Comparison of ENCODE assay signal across 7 cellular contexts in the genomic region with DNA sequence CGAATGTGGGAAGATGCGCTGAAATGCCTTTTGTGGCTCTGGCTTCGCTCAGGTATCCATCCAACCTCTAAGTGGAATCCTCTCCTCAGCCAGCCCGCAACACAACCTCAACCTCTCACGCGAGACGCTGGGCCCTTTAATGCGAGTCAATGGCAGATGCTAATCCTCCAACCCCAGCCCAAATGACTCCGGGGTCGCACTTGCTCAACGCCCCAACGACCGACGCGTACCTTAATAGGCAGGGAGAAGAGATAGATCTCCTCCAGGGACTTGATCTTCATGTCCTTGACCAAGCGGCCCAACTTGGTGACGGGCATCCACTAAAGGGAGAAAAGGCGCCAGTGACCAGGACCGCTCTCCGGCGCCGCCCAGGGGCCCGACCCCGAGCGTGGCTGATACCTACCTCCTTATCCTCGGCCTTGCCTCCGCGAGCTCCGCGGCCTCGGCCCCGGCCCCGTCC. TPM values are rescaled to one million over a fixed set of nuclear protein-coding genes. Genes with fewer than 3 reads are reported as not detected.
DNase-seq lines count a peak whose midpoint lies in the region; ATAC-seq, FAIRE-seq and TF ChIP-seq lines count a peak whose summit lies in the region.

No MANE protein-coding gene starts in this region.

- H3K4me1 ChIP-seq in esophagus muscularis mucosa, result peaks cover 39 to 60% (median 45%) of the 10 kb centered on the region in 4 donors

- H3K27ac Mint-ChIP-seq in activated B cell treated with CpG ODN at 0.5 μM for 24 hours, result peak overlapping the region; percentile 90

- H3K27me3 Mint-ChIP-seq in activated B cell treated with CpG ODN at 0.5 μM for 24 hours, result no peaks in the 10 kb centered on the region

- peak overlapping the region; percentile 92 for H3K4me3 Mint-ChIP-seq in activated B cell treated with CpG ODN at 0.5 μM for 24 hours

- POLR2A ChIA-PET in activated B cell treated with CpG ODN at 0.5 μM for 24 hours (lab: Charles Lee), result interaction anchor here (0.6 to 9.7 kb wide), 49 partner anchors 7 to 1927 kb away, joined by 3 to 351 read pairs (median 5); a partner anchor contains a TSS

- H3K36me3 Mint-ChIP-seq in activated B cell treated with CpG ODN at 0.5 μM for 24 hours (ENCODE audit: low read depth), result peaks cover 45% of the 10 kb centered on the region

- ATAC-seq in GM18511 (IDR thresholded peaks at IDR 0.05; ENCODE audit: unreplicated experiment) (peak; percentile 15), HG02970 (IDR thresholded peaks at IDR 0.05; ENCODE audit: low FRiP score, unreplicated experiment) (peak; percentile 5), activated B cell treated with CpG ODN at 0.5 μM for 24 hours (ENCODE audit: low read depth) (peak; percentile 13), omental fat pad (ENCODE audit: low FRiP score) (peak; percentile 0), GM18520 (IDR thresholded peaks at IDR 0.05; ENCODE audit: unreplicated experiment) (no peak)

- peak overlapping the region; percentile 93 to 99 (median 98) for H3K27ac ChIP-seq in esophagus muscularis mucosa (replicated peaks in 1 of 4)

- TF ChIP-seq EP300 in esophagus muscularis mucosa (IDR thresholded peaks at IDR 0.05), result no peak

- peaks cover 53% of the 10 kb centered on the region for H3K4me1 Mint-ChIP-seq in activated B cell treated with CpG ODN at 0.5 μM for 24 hours

- DNase-seq in activated B cell treated with CpG ODN at 0.5 μM for 24 hours (no peak), esophagus muscularis mucosa (ENCODE audit: extremely low spot score) (no peak), omental fat pad (ENCODE audit: low spot score) (no peak), D721Med (ENCODE audit: insufficient read length, low spot score) (no peak)

- TF ChIP-seq CTCF in activated B cell treated with CpG ODN at 0.5 μM for 24 hours (IDR thresholded peaks at IDR 0.05) (no peak), esophagus muscularis mucosa (IDR thresholded peaks at IDR 0.05) (peak in 1 of 3 experiments; percentile 21), omental fat pad (IDR thresholded peaks at IDR 0.05) (no peak), D721Med (IDR thresholded peaks at IDR 0.05; ENCODE audit: insufficient read depth, missing control alignments) (no peak)

- no peak for FAIRE-seq in D721Med (lab: Jason Lieb, UNC)

- peak overlapping the region; percentile 74 to 100 (median 92) for H3K4me3 ChIP-seq in esophagus muscularis mucosa

- intact Hi-C loops in activated B cell treated with CpG ODN at 0.5 μM for 24 hours (cut with micrococcal nuclease), result loop anchor here (1.0 to 10.0 kb wide), 7 partner anchors 8 to 1191 kb away; a partner anchor contains a TSS
- intact Hi-C loops in esophagus muscularis mucosa (cut with DNase I), result no loop called here

- H3K36me3 ChIP-seq in esophagus muscularis mucosa, result peaks cover 25 to 35% (median 26%) of the 10 kb centered on the region in 4 donors

- no peak for TF ChIP-seq POLR2A in esophagus muscularis mucosa (IDR thresholded peaks at IDR 0.05; ENCODE audit: low read depth)

- H3K9me3 Mint-ChIP-seq in activated B cell treated with CpG ODN at 0.5 μM for 24 hours, result no peaks in the 10 kb centered on the region

- 8% methylated on average over 18 of the region's 33 CpGs for WGBS in esophagus muscularis mucosa

- no peaks in the 10 kb centered on the region for H3K9me3 ChIP-seq in esophagus muscularis mucosa

- CTCF ChIA-PET in activated B cell treated with CpG ODN at 0.5 μM for 24 hours (lab: Charles Lee), result interaction anchor here (0.7 to 1.5 kb wide), 3 partner anchors 22 to 40 kb away, joined by 3 read pairs; no protein-coding TSS in a partner anchor

- no peaks in the 10 kb centered on the region for H3K27me3 ChIP-seq in esophagus muscularis mucosa

RNA-seq across cellular contexts. Expression of a gene that starts 0.6 kb away (rescaled TPM):
- total RNA-seq in activated B cell treated with CpG ODN at 0.5 μM for 24 hours, result 5,116 and 5,913 TPM in 2 replicates
- total RNA-seq in esophagus muscularis mucosa, result 1,000 to 10,000 TPM; 1,144 to 2,342 (median 1,414) TPM
- 1,000 to 10,000 TPM; 1,362 to 1,656 (median 1,543) TPM for total RNA-seq in omental fat pad

RNA-seq across cellular contexts. Expression of a gene that starts 2.6 kb away (rescaled TPM):
- not detected in 2 replicates for total RNA-seq in activated B cell treated with CpG ODN at 0.5 μM for 24 hours
- not detected for total RNA-seq in esophagus muscularis mucosa
- total RNA-seq in omental fat pad, result not detected

RNA-seq across cellular contexts. Expression of a gene that starts 4.7 kb away (rescaled TPM):
- total RNA-seq in activated B cell treated with CpG ODN at 0.5 μM for 24 hours, result 77.4 and 92.5 TPM in 2 replicates
- total RNA-seq in esophagus muscularis mucosa, result 100 to 1,000 TPM; 249 to 381 (median 295) TPM
- 100 to 1,000 TPM; 144 to 240 (median 183) TPM for total RNA-seq in omental fat pad

RNA-seq across cellular contexts. Expression of a gene that starts 7.8 kb away (rescaled TPM):
- total RNA-seq in activated B cell treated with CpG ODN at 0.5 μM for 24 hours (41.8 and 44.2 TPM in 2 replicates), esophagus muscularis mucosa (10 to 100 TPM; 27.0 to 42.9 (median 36.9) TPM), omental fat pad (10 to 100 TPM; 32.2 to 44.3 (median 34.3) TPM)

RNA-seq across cellular contexts. Expression of a gene that starts 9.6 kb away (rescaled TPM):
- total RNA-seq in activated B cell treated with CpG ODN at 0.5 μM for 24 hours, result not detected in 2 replicates
- not detected for total RNA-seq in esophagus muscularis mucosa
- total RNA-seq in omental fat pad, result not detected
